In the genomic region with DNA sequence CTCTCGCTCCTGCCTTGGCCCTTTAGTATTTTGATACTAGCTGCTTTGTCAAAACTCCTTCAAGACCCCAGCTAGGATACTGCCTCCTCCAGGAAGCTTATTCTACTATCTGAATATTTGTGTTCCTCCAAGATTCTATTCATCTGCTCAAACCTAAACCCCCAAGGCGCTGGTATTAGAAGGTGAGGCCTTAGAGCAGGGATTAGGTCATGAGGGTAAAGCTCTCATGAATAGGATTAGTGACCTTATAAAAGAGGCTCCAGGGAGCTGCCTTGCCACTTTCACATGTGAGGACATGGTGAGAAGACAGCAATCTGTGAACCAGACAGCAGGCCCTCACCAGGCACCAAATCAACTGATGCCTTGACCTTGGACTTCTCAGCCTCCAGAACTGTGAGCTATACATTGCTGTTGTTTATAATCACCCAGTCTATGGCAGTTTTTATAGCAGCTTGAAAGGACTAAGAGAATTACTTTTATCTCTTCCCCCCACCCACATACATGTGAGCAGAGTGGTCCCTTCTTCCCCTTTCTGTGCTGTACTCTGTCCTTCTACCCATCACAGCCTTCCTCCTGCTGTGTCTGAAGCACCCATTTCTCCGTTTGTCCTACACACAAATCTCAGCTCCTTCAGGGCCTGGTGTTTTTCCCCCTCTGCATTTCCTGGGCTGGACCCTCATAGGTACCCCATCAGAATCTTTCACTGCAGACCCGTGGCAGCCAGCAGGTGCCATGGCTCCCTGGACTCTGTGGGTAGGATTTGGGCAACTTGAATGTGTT, we compare ENCODE assay signal across 3 cellular contexts.
TF ChIP-seq lines count a peak whose summit lies in the region.

No MANE protein-coding gene starts in this region.

TF ChIP-seq in A549, 52 proteins besides CTCF, POLR2A, EP300 and RAD21 (continued from another document):
- TF ChIP-seq, protein P1, sequence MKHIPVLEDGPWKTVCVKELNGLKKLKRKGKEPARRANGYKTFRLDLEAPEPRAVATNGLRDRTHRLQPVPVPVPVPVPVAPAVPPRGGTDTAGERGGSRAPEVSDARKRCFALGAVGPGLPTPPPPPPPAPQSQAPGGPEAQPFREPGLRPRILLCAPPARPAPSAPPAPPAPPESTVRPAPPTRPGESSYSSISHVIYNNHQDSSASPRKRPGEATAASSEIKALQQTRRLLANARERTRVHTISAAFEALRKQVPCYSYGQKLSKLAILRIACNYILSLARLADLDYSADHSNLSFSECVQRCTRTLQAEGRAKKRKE (CRISPR knock-in tag; IDR thresholded peaks at IDR 0.05; ENCODE audit: low read depth) = no peak

TF ChIP-seq in HCT116, 20 proteins besides CTCF, POLR2A, EP300 and RAD21 (continued from another document):
- no peak for TF ChIP-seq FOSL1 (IDR thresholded peaks at IDR 0.05; ENCODE audit: low read depth)
- TF ChIP-seq ELF1 (IDR thresholded peaks at IDR 0.05; ENCODE audit: borderline replicate concordance, low read depth) = no peak
- no peak for TF ChIP-seq ZNF274 (IDR thresholded peaks at IDR 0.05; ENCODE audit: low read depth, low read length)
- no peak for TF ChIP-seq SRF (IDR thresholded peaks at IDR 0.05; ENCODE audit: low read depth)
- no peak for TF ChIP-seq POLR2AphosphoS5 (IDR thresholded peaks at IDR 0.05; ENCODE audit: low read depth, low read length)
- TF ChIP-seq CBX3 (IDR thresholded peaks at IDR 0.05; ENCODE audit: low read depth) = no peak
- TF ChIP-seq, protein P2, sequence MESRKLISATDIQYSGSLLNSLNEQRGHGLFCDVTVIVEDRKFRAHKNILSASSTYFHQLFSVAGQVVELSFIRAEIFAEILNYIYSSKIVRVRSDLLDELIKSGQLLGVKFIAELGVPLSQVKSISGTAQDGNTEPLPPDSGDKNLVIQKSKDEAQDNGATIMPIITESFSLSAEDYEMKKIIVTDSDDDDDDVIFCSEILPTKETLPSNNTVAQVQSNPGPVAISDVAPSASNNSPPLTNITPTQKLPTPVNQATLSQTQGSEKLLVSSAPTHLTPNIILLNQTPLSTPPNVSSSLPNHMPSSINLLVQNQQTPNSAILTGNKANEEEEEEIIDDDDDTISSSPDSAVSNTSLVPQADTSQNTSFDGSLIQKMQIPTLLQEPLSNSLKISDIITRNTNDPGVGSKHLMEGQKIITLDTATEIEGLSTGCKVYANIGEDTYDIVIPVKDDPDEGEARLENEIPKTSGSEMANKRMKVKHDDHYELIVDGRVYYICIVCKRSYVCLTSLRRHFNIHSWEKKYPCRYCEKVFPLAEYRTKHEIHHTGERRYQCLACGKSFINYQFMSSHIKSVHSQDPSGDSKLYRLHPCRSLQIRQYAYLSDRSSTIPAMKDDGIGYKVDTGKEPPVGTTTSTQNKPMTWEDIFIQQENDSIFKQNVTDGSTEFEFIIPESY (IDR thresholded peaks at IDR 0.05; ENCODE audit: extremely low read depth, insufficient replicate concordance, low read length) = no peak

TF ChIP-seq in liver, 16 proteins besides CTCF, POLR2A, EP300 and RAD21 (continued from another document):
- TF ChIP-seq, protein P2 (IDR thresholded peaks at IDR 0.05) = no peak
- TF ChIP-seq HNF4G (IDR thresholded peaks at IDR 0.05) (no peak), EGR1 (IDR thresholded peaks at IDR 0.05; ENCODE audit: low read depth in 2 of 2) (no peak), GABPA (IDR thresholded peaks at IDR 0.05 in 1 of 2, conservative IDR thresholded peaks at IDR 0.05 in 1 of 2) (no peak), NR2F2 (IDR thresholded peaks at IDR 0.05) (no peak), FOXA2 (IDR thresholded peaks at IDR 0.05) (no peak), SP1 (IDR thresholded peaks at IDR 0.05) (no peak), RXRA (IDR thresholded peaks at IDR 0.05) (no peak), YY1 (IDR thresholded peaks at IDR 0.05) (no peak), FOXA1 (IDR thresholded peaks at IDR 0.05) (no peak), TAF1 (conservative IDR thresholded peaks at IDR 0.05) (no peak), HNF4A (conservative IDR thresholded peaks at IDR 0.05) (no peak)
- TF ChIP-seq, protein P3, sequence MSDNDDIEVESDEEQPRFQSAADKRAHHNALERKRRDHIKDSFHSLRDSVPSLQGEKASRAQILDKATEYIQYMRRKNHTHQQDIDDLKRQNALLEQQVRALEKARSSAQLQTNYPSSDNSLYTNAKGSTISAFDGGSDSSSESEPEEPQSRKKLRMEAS (IDR thresholded peaks at IDR 0.05) = no peak
- TF ChIP-seq, protein P4, sequence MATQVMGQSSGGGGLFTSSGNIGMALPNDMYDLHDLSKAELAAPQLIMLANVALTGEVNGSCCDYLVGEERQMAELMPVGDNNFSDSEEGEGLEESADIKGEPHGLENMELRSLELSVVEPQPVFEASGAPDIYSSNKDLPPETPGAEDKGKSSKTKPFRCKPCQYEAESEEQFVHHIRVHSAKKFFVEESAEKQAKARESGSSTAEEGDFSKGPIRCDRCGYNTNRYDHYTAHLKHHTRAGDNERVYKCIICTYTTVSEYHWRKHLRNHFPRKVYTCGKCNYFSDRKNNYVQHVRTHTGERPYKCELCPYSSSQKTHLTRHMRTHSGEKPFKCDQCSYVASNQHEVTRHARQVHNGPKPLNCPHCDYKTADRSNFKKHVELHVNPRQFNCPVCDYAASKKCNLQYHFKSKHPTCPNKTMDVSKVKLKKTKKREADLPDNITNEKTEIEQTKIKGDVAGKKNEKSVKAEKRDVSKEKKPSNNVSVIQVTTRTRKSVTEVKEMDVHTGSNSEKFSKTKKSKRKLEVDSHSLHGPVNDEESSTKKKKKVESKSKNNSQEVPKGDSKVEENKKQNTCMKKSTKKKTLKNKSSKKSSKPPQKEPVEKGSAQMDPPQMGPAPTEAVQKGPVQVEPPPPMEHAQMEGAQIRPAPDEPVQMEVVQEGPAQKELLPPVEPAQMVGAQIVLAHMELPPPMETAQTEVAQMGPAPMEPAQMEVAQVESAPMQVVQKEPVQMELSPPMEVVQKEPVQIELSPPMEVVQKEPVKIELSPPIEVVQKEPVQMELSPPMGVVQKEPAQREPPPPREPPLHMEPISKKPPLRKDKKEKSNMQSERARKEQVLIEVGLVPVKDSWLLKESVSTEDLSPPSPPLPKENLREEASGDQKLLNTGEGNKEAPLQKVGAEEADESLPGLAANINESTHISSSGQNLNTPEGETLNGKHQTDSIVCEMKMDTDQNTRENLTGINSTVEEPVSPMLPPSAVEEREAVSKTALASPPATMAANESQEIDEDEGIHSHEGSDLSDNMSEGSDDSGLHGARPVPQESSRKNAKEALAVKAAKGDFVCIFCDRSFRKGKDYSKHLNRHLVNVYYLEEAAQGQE (IDR thresholded peaks at IDR 0.05) = no peak
